Comparison of ENCODE assay signal across 9 cellular contexts in the genomic region with DNA sequence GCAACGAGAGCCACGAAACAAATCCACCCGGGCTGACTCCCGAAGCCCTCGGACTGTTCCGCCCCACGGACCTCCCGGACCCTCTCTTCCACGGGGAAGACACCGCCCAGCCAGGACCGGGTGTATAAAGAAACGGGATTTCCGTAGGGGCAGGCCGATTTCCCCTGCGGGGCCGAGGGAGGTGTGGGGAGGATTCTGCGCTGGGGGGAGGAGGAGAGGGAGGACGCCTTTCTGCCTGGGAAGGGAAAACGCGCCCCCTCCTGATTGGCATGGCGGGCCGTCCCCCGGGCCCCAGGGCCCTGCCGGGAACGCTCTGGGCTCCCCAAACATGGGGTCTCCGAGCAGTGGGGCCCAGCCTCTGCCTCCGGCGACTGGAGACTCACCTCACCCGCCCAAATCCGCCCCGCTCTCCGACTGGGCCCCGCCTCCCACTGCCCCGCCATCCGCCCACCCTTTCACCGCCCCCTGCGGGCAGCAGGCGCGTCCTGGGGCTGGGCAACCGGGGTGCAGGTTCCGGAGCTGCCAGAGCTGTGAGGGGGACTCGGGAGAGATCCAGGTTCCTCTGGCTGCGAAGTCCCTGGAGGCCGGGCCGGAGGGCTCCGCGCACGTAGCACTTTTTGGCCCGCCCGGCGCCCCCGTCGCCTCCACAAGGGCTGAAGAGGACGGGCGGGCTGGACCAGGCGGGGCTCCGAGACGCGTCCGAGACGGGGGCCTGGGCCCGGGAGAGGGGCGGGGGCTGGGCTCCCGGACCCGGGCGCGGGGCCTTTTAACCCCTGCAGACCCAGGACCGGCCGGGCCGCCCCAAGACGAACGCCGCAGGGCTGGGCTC. TPM values are rescaled to one million over a fixed set of nuclear protein-coding genes. Genes with fewer than 3 reads are reported as not detected.
DNase-seq lines count a peak whose midpoint lies in the region; ATAC-seq and TF ChIP-seq lines count a peak whose summit lies in the region.
"Had no signal": no experiment of that assay in that cellular context is flagged by ENCODE, and none has a peak within 500 bp of the region (broad histone marks: within the 10 kb centered on the region; RNA-seq: fewer than 3 reads in every experiment).

No MANE protein-coding gene starts in this region.

- intact Hi-C loops in breast epithelium (cut with DNase I; ENCODE audit: low total_unique reads), result no loop called here

- H3K9me3 ChIP-seq in CD8-positive, alpha-beta memory T cell (ENCODE audit: low read length), result no peaks in the 10 kb centered on the region
- peaks cover 0 to 9% of the 10 kb centered on the region in 2 donors for H3K9me3 ChIP-seq in breast epithelium

- H3K27me3 ChIP-seq in CD8-positive, alpha-beta memory T cell (ENCODE audit: insufficient read depth, low read length, poor library complexity, severe bottlenecking), result no peaks in the 10 kb centered on the region
- H3K27me3 ChIP-seq in breast epithelium (no peaks in the 10 kb centered on the region), kidney epithelial cell (ENCODE audit: control insufficient read depth, insufficient read depth, low read length) (peaks cover 2% of the 10 kb centered on the region)

- H3K4me3 Mint-ChIP-seq in CD8-positive, alpha-beta memory T cell, result peak overlapping the region; percentile 74 to 88 (median 81)

- peaks cover 20% of the 10 kb centered on the region for H3K4me1 ChIP-seq in CD8-positive, alpha-beta memory T cell (ENCODE audit: insufficient read depth, low read length)
- peaks cover 0 to 15% of the 10 kb centered on the region in 2 donors for H3K4me1 ChIP-seq in breast epithelium

- H3K4me3 ChIP-seq in CD8-positive, alpha-beta memory T cell (ENCODE audit: low read length), result peak overlapping the region; percentile 59
- H3K4me3 ChIP-seq in breast epithelium (peak overlapping the region; percentile 85 to 95 (median 90)), kidney epithelial cell (ENCODE audit: low read depth, low read length) (peak overlapping the region; percentile 86)

- TF ChIP-seq POLR2A in breast epithelium (IDR thresholded peaks at IDR 0.05), result no peak

- H3K9me3 Mint-ChIP-seq in CD8-positive, alpha-beta memory T cell, result peaks cover 0 to 8% (median under 1%) of the 10 kb centered on the region in 5 donors

- POLR2A ChIA-PET in CD8-positive, alpha-beta memory T cell (lab: Charles Lee), result interaction anchor here (0.7 to 3.1 kb wide), 15 partner anchors 17 to 725 kb away, joined by 3 to 31 read pairs (median 7); partner anchors contain the start of genes ARFRP1, GMEB2, HELZ2 and OPRL1

- H3K36me3 ChIP-seq in CD8-positive, alpha-beta memory T cell (ENCODE audit: insufficient read depth, low read length), result peaks cover 14% of the 10 kb centered on the region
- H3K36me3 ChIP-seq in breast epithelium (no peaks in the 10 kb centered on the region), kidney epithelial cell (ENCODE audit: control insufficient read depth, insufficient read depth, low read length) (peaks cover 8% of the 10 kb centered on the region)

- CTCF ChIA-PET in CD8-positive, alpha-beta memory T cell (lab: Charles Lee), result interaction anchor here (1.0 to 3.1 kb wide), 7 partner anchors 17 to 460 kb away, joined by 3 to 24 read pairs (median 8); partner anchors contain the start of genes HELZ2, PTK6 and TPD52L2

- peak overlapping the region in 7 of 8 donors; percentile 18 to 78 (median 61) for H3K27ac Mint-ChIP-seq in CD8-positive, alpha-beta memory T cell

- H3K27ac ChIP-seq in CD8-positive, alpha-beta memory T cell (ENCODE audit: low read depth, low read length), result peak overlapping the region; percentile 79
- peak overlapping the region; percentile 99 for H3K27ac ChIP-seq in breast epithelium

- H3K27me3 Mint-ChIP-seq in CD8-positive, alpha-beta memory T cell, result no peaks in the 10 kb centered on the region

- peaks cover 8 to 33% (median 10%) of the 10 kb centered on the region in 3 donors for H3K4me1 Mint-ChIP-seq in CD8-positive, alpha-beta memory T cell

- ATAC-seq in GM19455 (IDR thresholded peaks at IDR 0.05; ENCODE audit: unreplicated experiment) (peak; percentile 32), HG03571 (IDR thresholded peaks at IDR 0.05; ENCODE audit: unreplicated experiment) (peak; percentile 31)

- TF ChIP-seq CTCF in breast epithelium (IDR thresholded peaks at IDR 0.05) (no peak), kidney epithelial cell (IDR thresholded peaks at IDR 0.05; ENCODE audit: insufficient read depth, low read length, poor library complexity, severe bottlenecking) (peak; percentile 34)

- peaks cover 5 to 25% (median 7%) of the 10 kb centered on the region in 3 donors for H3K36me3 Mint-ChIP-seq in CD8-positive, alpha-beta memory T cell

- peak; percentile 60 to 83 (median 67) for DNase-seq in CD8-positive, alpha-beta memory T cell
- DNase-seq in T-helper 22 cell (ENCODE audit: low read depth), result peak; percentile 59
- peak in 1 of 2 donors; percentile 50 for DNase-seq in breast epithelium (ENCODE audit: low spot score in 2 of 2)
- DNase-seq in kidney epithelial cell (ENCODE audit: low read depth), result no peak
- peak; percentile 40 for DNase-seq in stimulated activated CD4-positive, alpha-beta T cell treated with anti-CD3 and anti-CD28 coated beads, Interleukin-2, amount 100 ng/mL, for 4 hours (ENCODE audit: low read depth)
- DNase-seq in HT-29 (ENCODE audit: low spot score), result no peak

RNA-seq across cellular contexts. Expression of gene PPDPF, which starts 0.6 kb away (rescaled TPM):
- total RNA-seq in CD8-positive, alpha-beta memory T cell, result 100 to 1,000 TPM; 207 to 218 TPM
- 137 TPM for polyA plus RNA-seq in CD8-positive, alpha-beta memory T cell
- 100 to 1,000 TPM in 2 of 3 donors, 10 to 100 TPM in 1; 71.8 to 151 (median 133) TPM for total RNA-seq in breast epithelium
- total RNA-seq in kidney epithelial cell, result 114 and 211 TPM in 2 replicates
- 384 and 468 TPM in 2 replicates for total RNA-seq in HT-29 (2014; rRNA removed; shearing (Covaris generic))

RNA-seq across cellular contexts. Expression of gene PTK6, which starts 17.2 kb away (rescaled TPM):
- total RNA-seq in CD8-positive, alpha-beta memory T cell, result under 1 TPM; 0.18 to 0.31 TPM
- 0.16 TPM for polyA plus RNA-seq in CD8-positive, alpha-beta memory T cell
- 1 to 10 TPM in 1 of 3 donors, under 1 TPM in 2; 0.16 to 2.3 (median 0.88) TPM for total RNA-seq in breast epithelium
- 0.33 and 0.55 TPM in 2 replicates for total RNA-seq in kidney epithelial cell
- total RNA-seq in HT-29 (2014; rRNA removed; shearing (Covaris generic)), result 26.3 and 31.1 TPM in 2 replicates

RNA-seq across cellular contexts. Expression of gene EEF1A2, which starts 21.1 kb away (rescaled TPM):
- under 1 TPM in 1 of 2 experiments, not detected in 1; 0.20 TPM for total RNA-seq in CD8-positive, alpha-beta memory T cell
- 0.17 TPM for polyA plus RNA-seq in CD8-positive, alpha-beta memory T cell
- total RNA-seq in breast epithelium (10 to 100 TPM in 1 of 3 donors, 1 to 10 TPM in 1, under 1 TPM in 1; 0.48 to 20.6 (median 4.8) TPM), kidney epithelial cell (14.9 and 18.0 TPM in 2 replicates)
- total RNA-seq in HT-29 (2014; rRNA removed; shearing (Covaris generic)), result 29.8 and 38.0 TPM in 2 replicates

RNA-seq across cellular contexts. Expression of gene SRMS, which starts 27.6 kb away (rescaled TPM):
- total RNA-seq in CD8-positive, alpha-beta memory T cell, result not detected
- polyA plus RNA-seq in CD8-positive, alpha-beta memory T cell, result not detected
- total RNA-seq in breast epithelium (under 1 TPM in 2 of 3 donors, not detected in 1; 0.59 to 0.66 TPM), kidney epithelial cell (0.48 TPM in 1 of 2 replicates, not detected in the other)
- 0.13 TPM in 1 of 2 replicates, not detected in the other for total RNA-seq in HT-29 (2014; rRNA removed; shearing (Covaris generic))
- total RNA-seq: T-helper 1 cell treated with Interleukin-12 subunit alpha and Interleukin-12 subunit beta and Interleukin-4 antibody, amounts not matched to agents 30 ng/mL and 1 ng/mL, for 36 hours had no signal

RNA-seq across cellular contexts. Expression of gene FNDC11, which starts 34.0 kb away (rescaled TPM):
- total RNA-seq in CD8-positive, alpha-beta memory T cell, result under 1 TPM; 0.13 to 0.26 TPM
- polyA plus RNA-seq in CD8-positive, alpha-beta memory T cell, result not detected
- total RNA-seq in breast epithelium (under 1 TPM; 0.29 to 0.33 (median 0.32) TPM), kidney epithelial cell (0.68 and 1.1 TPM in 2 replicates)
- 2.2 and 2.4 TPM in 2 replicates for total RNA-seq in HT-29 (2014; rRNA removed; shearing (Covaris generic))

Comparison
In these comparisons a context has a peak if more than half of its experiments do, and no peak if none do; other contexts are left out.
1. DNase-seq: peak in CD8-positive, alpha-beta memory T cell (5 of 5), T-helper 22 cell (single experiment) and stimulated activated CD4-positive, alpha-beta T cell treated with anti-CD3 and anti-CD28 coated beads, Interleukin-2, amount 100 ng/mL, for 4 hours (single experiment); none in kidney epithelial cell (single experiment) and HT-29 (single experiment).
2. Peak in every context shown above with its lines, with median percentiles within 50 percentile points of each other: H3K4me3 ChIP-seq.